39 cellular contexts compared by ENCODE assay signal in genomic region chr19:47842941-47843340, GRCh38. TPM values are rescaled to one million over a fixed set of nuclear protein-coding genes. Genes with fewer than 3 reads are reported as not detected.
"Had no signal": no experiment of that assay in that cellular context is flagged by ENCODE, and none has a peak within 500 bp of the region (broad histone marks: within the 10 kb centered on the region; RNA-seq: fewer than 3 reads in every experiment).

No MANE protein-coding gene starts in this region.

- H3K27ac ChIP-seq: brain microvascular endothelial cell, coronary artery, dorsolateral prefrontal cortex, esophagus squamous epithelium, gastroesophageal sphincter, heart right ventricle had no signal

- H3K4me1 ChIP-seq: esophagus squamous epithelium, gastroesophageal sphincter, heart right ventricle had no signal

- H3K4me3 ChIP-seq: coronary artery, dorsolateral prefrontal cortex, esophagus squamous epithelium, gastroesophageal sphincter, heart right ventricle had no signal

- H3K4me3 Mint-ChIP-seq: activated CD4-positive, alpha-beta memory T cell treated with anti-CD3 and anti-CD28 coated beads, Interleukin-2, amount 10 ng/mL, durations not matched to agents 7 days and 5 days; activated CD4-positive, alpha-beta T cell treated with anti-CD3 and anti-CD28 coated beads, Interleukin-2, amount 10 ng/mL, durations not matched to agents 7 days and 5 days; activated naive CD8-positive, alpha-beta T cell; activated T-cell treated with anti-CD3 and anti-CD28 coated beads, Interleukin-2, amount 50 U/mL, for 24 hours; activated T-cell treated with anti-CD3 and anti-CD28 coated beads, Interleukin-2, amount 50 U/mL, for 72 hours; central memory CD8-positive, alpha-beta T cell; dendritic cell treated with granulocyte-macrophage colony-stimulating factor and Interleukin-4, amounts not matched to agents 40 ng/mL and 50 ng/mL, for 4 days; T-cell; T-helper 1 cell treated with Interleukin-12 subunit alpha and Interleukin-12 subunit beta and Interleukin-4 antibody, amounts not matched to agents 30 μg/mL and 1 μg/mL, for 36 hours; T-helper 2 cell treated with Interferon-gamma antibody and Interleukin-4, amounts not matched to agents 5 μg/mL and 100 μg/mL, for 36 hours had no signal

- H3K9me3 ChIP-seq: esophagus squamous epithelium, gastroesophageal sphincter, heart right ventricle had no signal

- H3K36me3 ChIP-seq: brain microvascular endothelial cell, esophagus squamous epithelium, gastroesophageal sphincter, heart right ventricle had no signal

- H3K27ac Mint-ChIP-seq: activated CD4-positive, alpha-beta memory T cell treated with anti-CD3 and anti-CD28 coated beads, Interleukin-2, amount 10 ng/mL, durations not matched to agents 7 days and 5 days; activated CD4-positive, alpha-beta T cell treated with anti-CD3 and anti-CD28 coated beads, Interleukin-2, amount 10 ng/mL, durations not matched to agents 7 days and 5 days; activated naive CD8-positive, alpha-beta T cell; activated T-cell treated with anti-CD3 and anti-CD28 coated beads, Interleukin-2, amount 50 U/mL, for 24 hours; activated T-cell treated with anti-CD3 and anti-CD28 coated beads, Interleukin-2, amount 50 U/mL, for 72 hours; dendritic cell treated with granulocyte-macrophage colony-stimulating factor and Interleukin-4, amounts not matched to agents 40 ng/mL and 50 ng/mL, for 4 days; T-cell; T-helper 1 cell treated with Interleukin-12 subunit alpha and Interleukin-12 subunit beta and Interleukin-4 antibody, amounts not matched to agents 30 μg/mL and 1 μg/mL, for 36 hours; T-helper 2 cell treated with Interferon-gamma antibody and Interleukin-4, amounts not matched to agents 5 μg/mL and 100 μg/mL, for 36 hours had no signal

- H3K36me3 Mint-ChIP-seq: activated naive CD8-positive, alpha-beta T cell; T-cell had no signal

- H3K4me1 Mint-ChIP-seq: activated CD4-positive, alpha-beta memory T cell treated with anti-CD3 and anti-CD28 coated beads, Interleukin-2, amount 10 ng/mL, durations not matched to agents 7 days and 5 days; activated CD4-positive, alpha-beta T cell treated with anti-CD3 and anti-CD28 coated beads, Interleukin-2, amount 10 ng/mL, durations not matched to agents 7 days and 5 days; central memory CD8-positive, alpha-beta T cell; T-cell had no signal

- H3K27me3 ChIP-seq: brain microvascular endothelial cell had no signal

- ATAC-seq: activated T-cell treated with anti-CD3 and anti-CD28 coated beads, Interleukin-2, amount 50 U/mL, for 72 hours; gastroesophageal sphincter; heart right ventricle; T-cell had no signal

- H3K9me3 Mint-ChIP-seq: activated CD4-positive, alpha-beta memory T cell treated with anti-CD3 and anti-CD28 coated beads, Interleukin-2, amount 10 ng/mL, durations not matched to agents 7 days and 5 days; activated CD4-positive, alpha-beta T cell treated with anti-CD3 and anti-CD28 coated beads, Interleukin-2, amount 10 ng/mL, durations not matched to agents 7 days and 5 days; activated T-cell treated with anti-CD3 and anti-CD28 coated beads, Interleukin-2, amount 50 U/mL, for 24 hours; activated T-cell treated with anti-CD3 and anti-CD28 coated beads, Interleukin-2, amount 50 U/mL, for 72 hours; central memory CD8-positive, alpha-beta T cell; dendritic cell treated with granulocyte-macrophage colony-stimulating factor and Interleukin-4, amounts not matched to agents 40 ng/mL and 50 ng/mL, for 4 days; T-cell; T-helper 1 cell treated with Interleukin-12 subunit alpha and Interleukin-12 subunit beta and Interleukin-4 antibody, amounts not matched to agents 30 μg/mL and 1 μg/mL, for 36 hours; T-helper 2 cell treated with Interferon-gamma antibody and Interleukin-4, amounts not matched to agents 5 μg/mL and 100 μg/mL, for 36 hours had no signal

- DNase-seq: activated CD4-positive, alpha-beta memory T cell treated with anti-CD3 and anti-CD28 coated beads, Interleukin-2, amount 10 ng/mL, durations not matched to agents 7 days and 5 days; activated CD4-positive, alpha-beta T cell treated with anti-CD3 and anti-CD28 coated beads for 1 hour; activated CD4-positive, alpha-beta T cell treated with anti-CD3 and anti-CD28 coated beads for 4 hours; activated CD4-positive, alpha-beta T cell treated with anti-CD3 and anti-CD28 coated beads, Interleukin-2, amount 10 ng/mL, durations not matched to agents 7 days and 5 days; activated CD4-positive, alpha-beta T cell treated with anti-CD3 and anti-CD28 coated beads, Interleukin-2, amount 50 U/mL, for 4 hours; activated CD4-positive, CD25-positive, alpha-beta regulatory T cell; activated CD8-positive, alpha-beta memory T cell treated with anti-CD3 and anti-CD28 coated beads, Interleukin-2, amount 50 U/mL, for 48 hours; activated gamma-delta T cell; activated naive CD4-positive, alpha-beta T cell treated with anti-CD3 and anti-CD28 coated beads, Interleukin-2, amount 50 U/mL, for 16 hours; activated naive CD4-positive, alpha-beta T cell treated with Interleukin-2 at 50 U/mL for 16 hours; activated T-cell treated with anti-CD3 and anti-CD28 coated beads for 4 hours; activated T-cell treated with anti-CD3 and anti-CD28 coated beads, Interleukin-2, amount 50 U/mL, for 24 hours; activated T-cell treated with anti-CD3 and anti-CD28 coated beads, Interleukin-2, amount 50 U/mL, for 72 hours; amniotic stem cell; anterior cingulate cortex; brain microvascular endothelial cell; dorsolateral prefrontal cortex; effector memory CD4-positive, alpha-beta T cell; erythroblast; esophagus squamous epithelium; foreskin melanocyte; heart right ventricle; T-cell; T1000 had no signal

RNA-seq across cellular contexts. Expression of gene TPRX2, which starts 16.1 kb away (rescaled TPM):
- total RNA-seq: activated CD4-positive, alpha-beta memory T cell treated with anti-CD3 and anti-CD28 coated beads, Interleukin-2, amount 10 ng/mL, durations not matched to agents 7 days and 5 days; activated CD4-positive, alpha-beta T cell treated with anti-CD3 and anti-CD28 coated beads, Interleukin-2, amount 10 ng/mL, durations not matched to agents 7 days and 5 days; activated T-cell treated with anti-CD3 and anti-CD28 coated beads, Interleukin-2, amount 50 U/mL, for 72 hours; astrocyte; bronchial epithelial cell; cardiac septum; cerebellum; dorsolateral prefrontal cortex; esophagus squamous epithelium; fibroblast of lung; fibroblast of villous mesenchyme; gastroesophageal sphincter; glomerular endothelial cell; heart right ventricle; T-cell had no signal
- polyA plus RNA-seq: adipose tissue, fibroblast of lung, heart right ventricle had no signal

RNA-seq across cellular contexts. Expression of gene CRX, which starts 21.2 kb away (rescaled TPM):
- total RNA-seq: activated CD4-positive, alpha-beta memory T cell treated with anti-CD3 and anti-CD28 coated beads, Interleukin-2, amount 10 ng/mL, durations not matched to agents 7 days and 5 days; activated CD4-positive, alpha-beta T cell treated with anti-CD3 and anti-CD28 coated beads, Interleukin-2, amount 10 ng/mL, durations not matched to agents 7 days and 5 days; activated T-cell treated with anti-CD3 and anti-CD28 coated beads, Interleukin-2, amount 50 U/mL, for 72 hours; astrocyte; bronchial epithelial cell; cardiac septum; cerebellum; esophagus squamous epithelium; fibroblast of lung; fibroblast of villous mesenchyme; gastroesophageal sphincter; glomerular endothelial cell; heart right ventricle; T-cell had no signal
- polyA plus RNA-seq: fibroblast of lung, heart right ventricle had no signal

RNA-seq across cellular contexts. Expression of gene TPRX1, which starts 38.6 kb away (rescaled TPM):
- total RNA-seq: activated CD4-positive, alpha-beta memory T cell treated with anti-CD3 and anti-CD28 coated beads, Interleukin-2, amount 10 ng/mL, durations not matched to agents 7 days and 5 days; activated CD4-positive, alpha-beta T cell treated with anti-CD3 and anti-CD28 coated beads, Interleukin-2, amount 10 ng/mL, durations not matched to agents 7 days and 5 days; activated T-cell treated with anti-CD3 and anti-CD28 coated beads, Interleukin-2, amount 50 U/mL, for 72 hours; astrocyte; bronchial epithelial cell; cardiac septum; cerebellum; dorsolateral prefrontal cortex; esophagus squamous epithelium; fibroblast of lung; fibroblast of villous mesenchyme; gastroesophageal sphincter; glomerular endothelial cell; heart right ventricle; T-cell had no signal
- polyA plus RNA-seq: adipose tissue, fibroblast of lung, heart right ventricle had no signal

RNA-seq across cellular contexts. Expression of gene SULT2A1, which starts 43.2 kb away (rescaled TPM):
- total RNA-seq: activated CD4-positive, alpha-beta memory T cell treated with anti-CD3 and anti-CD28 coated beads, Interleukin-2, amount 10 ng/mL, durations not matched to agents 7 days and 5 days; activated CD4-positive, alpha-beta T cell treated with anti-CD3 and anti-CD28 coated beads, Interleukin-2, amount 10 ng/mL, durations not matched to agents 7 days and 5 days; activated T-cell treated with anti-CD3 and anti-CD28 coated beads, Interleukin-2, amount 50 U/mL, for 72 hours; astrocyte; bronchial epithelial cell; cardiac septum; cerebellum; esophagus squamous epithelium; fibroblast of lung; fibroblast of villous mesenchyme; gastroesophageal sphincter; glomerular endothelial cell; heart right ventricle had no signal
- polyA plus RNA-seq: fibroblast of lung, heart right ventricle had no signal
